1 cellular context compared by ENCODE assay signal in the genomic region with DNA sequence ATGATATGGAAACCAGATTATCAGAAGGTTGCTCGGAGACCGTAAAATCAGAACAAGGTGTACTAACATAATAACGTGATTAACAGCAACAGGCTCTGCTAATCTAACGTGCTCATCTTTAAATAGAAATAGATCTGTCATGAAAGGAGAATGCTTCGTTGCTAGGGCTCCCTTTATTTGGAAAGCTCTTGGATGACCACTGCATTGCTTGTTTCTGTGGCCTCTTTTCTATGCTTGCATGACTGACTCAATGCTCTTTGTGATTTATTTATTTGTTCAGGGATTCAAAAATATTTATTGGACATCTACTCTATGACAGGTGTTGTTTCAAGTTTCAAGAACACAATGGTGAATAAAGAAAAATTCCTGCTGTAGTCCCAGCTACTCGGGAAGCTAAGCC.
TF ChIP-seq lines count a peak whose summit lies in the region.

No MANE protein-coding gene starts in this region.

TF ChIP-seq in SK-N-SH, 30 proteins besides CTCF, POLR2A, EP300 and RAD21 (continued from another document):
- TF ChIP-seq, protein P1, sequence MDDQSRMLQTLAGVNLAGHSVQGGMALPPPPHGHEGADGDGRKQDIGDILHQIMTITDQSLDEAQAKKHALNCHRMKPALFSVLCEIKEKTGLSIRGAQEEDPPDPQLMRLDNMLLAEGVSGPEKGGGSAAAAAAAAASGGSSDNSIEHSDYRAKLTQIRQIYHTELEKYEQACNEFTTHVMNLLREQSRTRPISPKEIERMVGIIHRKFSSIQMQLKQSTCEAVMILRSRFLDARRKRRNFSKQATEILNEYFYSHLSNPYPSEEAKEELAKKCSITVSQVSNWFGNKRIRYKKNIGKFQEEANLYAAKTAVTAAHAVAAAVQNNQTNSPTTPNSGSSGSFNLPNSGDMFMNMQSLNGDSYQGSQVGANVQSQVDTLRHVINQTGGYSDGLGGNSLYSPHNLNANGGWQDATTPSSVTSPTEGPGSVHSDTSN (IDR thresholded peaks at IDR 0.05): no peak
- no peak for TF ChIP-seq FOXJ3 (CRISPR knock-in tag; IDR thresholded peaks at IDR 0.05)
- TF ChIP-seq, protein P2, sequence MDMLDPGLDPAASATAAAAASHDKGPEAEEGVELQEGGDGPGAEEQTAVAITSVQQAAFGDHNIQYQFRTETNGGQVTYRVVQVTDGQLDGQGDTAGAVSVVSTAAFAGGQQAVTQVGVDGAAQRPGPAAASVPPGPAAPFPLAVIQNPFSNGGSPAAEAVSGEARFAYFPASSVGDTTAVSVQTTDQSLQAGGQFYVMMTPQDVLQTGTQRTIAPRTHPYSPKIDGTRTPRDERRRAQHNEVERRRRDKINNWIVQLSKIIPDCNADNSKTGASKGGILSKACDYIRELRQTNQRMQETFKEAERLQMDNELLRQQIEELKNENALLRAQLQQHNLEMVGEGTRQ (IDR thresholded peaks at IDR 0.05; ENCODE audit: borderline replicate concordance, low read depth, low read length): no peak
- TF ChIP-seq MXI1 (IDR thresholded peaks at IDR 0.05; ENCODE audit: low read depth, low read length): no peak
- TF ChIP-seq GATA2 (CRISPR knock-in tag; IDR thresholded peaks at IDR 0.05): no peak
